ENCODE assay signal across 9 cellular contexts in the genomic region with DNA sequence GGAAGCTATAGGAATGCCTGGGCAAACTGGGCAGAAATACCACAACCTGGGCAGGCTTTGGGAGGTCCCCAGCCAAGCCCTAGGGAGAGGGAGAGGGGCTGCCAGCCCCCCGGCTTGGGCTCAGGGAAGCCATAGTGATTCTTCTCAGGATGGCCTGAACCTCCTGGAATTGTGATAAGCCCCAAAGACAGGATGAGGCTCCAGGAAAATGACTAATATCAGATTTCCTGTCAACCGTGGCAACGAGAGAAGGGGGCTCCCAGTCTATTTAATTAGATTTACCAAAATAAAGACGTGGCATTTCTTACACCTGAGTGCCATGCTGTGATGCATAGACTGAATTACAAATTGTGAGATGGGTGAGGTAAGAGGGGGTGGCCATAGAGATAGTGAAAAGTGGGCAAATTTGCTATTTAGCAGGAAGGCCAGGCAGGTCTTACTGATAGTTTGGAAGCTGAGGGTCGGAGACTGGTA. TPM values are rescaled to one million over a fixed set of nuclear protein-coding genes. Genes with fewer than 3 reads are reported as not detected.
A peak's percentile ranks its signal among the peaks of the same experiment; 100 is the strongest.
DNase-seq lines count a peak whose midpoint lies in the region; ATAC-seq, FAIRE-seq and TF ChIP-seq lines count a peak whose summit lies in the region.
"Had no signal": no experiment of that assay in that cellular context is flagged by ENCODE, and none has a peak within 500 bp of the region (broad histone marks: within the 10 kb centered on the region; RNA-seq: fewer than 3 reads in every experiment).

No MANE protein-coding gene starts in this region.

- H3K27ac Mint-ChIP-seq in stimulated activated naive CD8-positive, alpha-beta T cell treated with anti-CD3 and anti-CD28 coated beads, Interleukin-15, amount 100 ng/mL, for 72 hours, result peak overlapping the region; percentile 95

- H3K27ac ChIP-seq in HUES64 (ENCODE audit: low read depth, low read length), result peak overlapping the region; percentile 88; the same call in 1 of the 2 replicates
- H3K27ac ChIP-seq in ascending aorta, result peak overlapping the region; percentile 97 to 99
- no peak overlapping the region for H3K27ac ChIP-seq in keratinocyte (ENCODE audit: control insufficient read depth, insufficient read depth, low read length)
- H3K27ac ChIP-seq: SK-N-MC had no signal

- peak overlapping the region; percentile 75 to 83 for H3K4me3 Mint-ChIP-seq in stimulated activated naive CD8-positive, alpha-beta T cell treated with anti-CD3 and anti-CD28 coated beads, Interleukin-15, amount 100 ng/mL, for 72 hours

- peak; percentile 41 for ATAC-seq in stimulated activated naive CD8-positive, alpha-beta T cell treated with anti-CD3 and anti-CD28 coated beads, Interleukin-15, amount 100 ng/mL, for 72 hours
- ATAC-seq in GM18519 (IDR thresholded peaks at IDR 0.05; ENCODE audit: low FRiP score, unreplicated experiment) (no peak), GM19397 (IDR thresholded peaks at IDR 0.05; ENCODE audit: unreplicated experiment) (no peak), left lobe of liver (no peak)

- peak overlapping the region; percentile 71 for H3K4me3 ChIP-seq in HUES64 (ENCODE audit: low read length)
- peak overlapping the region; percentile 82 to 83 for H3K4me3 ChIP-seq in ascending aorta
- H3K4me3 ChIP-seq in keratinocyte (ENCODE audit: control insufficient read depth in 2 of 3, extremely low read depth in 1 of 3, insufficient read depth in 2 of 3, low read depth in 1 of 3, low read length in 3 of 3), result peak overlapping the region in 1 of 3 experiments; percentile 71

- H3K27me3 ChIP-seq in HUES64 (ENCODE audit: insufficient read depth, low read length), result no peaks in the 10 kb centered on the region
- H3K27me3 ChIP-seq in ascending aorta, result no peaks in the 10 kb centered on the region
- no peaks in the 10 kb centered on the region for H3K27me3 ChIP-seq in keratinocyte (ENCODE audit: control insufficient read depth, extremely low read depth, insufficient read depth, low read length)

- WGBS in HUES64, result 60% methylated on average over 5 of the region's 5 CpGs

- peaks cover 35% of the 10 kb centered on the region for H3K27me3 Mint-ChIP-seq in stimulated activated naive CD8-positive, alpha-beta T cell treated with anti-CD3 and anti-CD28 coated beads, Interleukin-15, amount 100 ng/mL, for 72 hours

- no peaks in the 10 kb centered on the region for H3K9me1 ChIP-seq in keratinocyte (ENCODE audit: control insufficient read depth, extremely low read depth, insufficient read depth, low read length)

- H3K36me3 ChIP-seq in HUES64 (ENCODE audit: insufficient read depth, low read length), result no peaks in the 10 kb centered on the region
- H3K36me3 ChIP-seq in ascending aorta, result no peaks in the 10 kb centered on the region
- H3K36me3 ChIP-seq in keratinocyte (ENCODE audit: control insufficient read depth in 2 of 2, extremely low read depth in 1 of 2, insufficient read depth in 2 of 2, low read length in 2 of 2), result no peaks in the 10 kb centered on the region

- H3K9me3 Mint-ChIP-seq in stimulated activated naive CD8-positive, alpha-beta T cell treated with anti-CD3 and anti-CD28 coated beads, Interleukin-15, amount 100 ng/mL, for 72 hours, result no peaks in the 10 kb centered on the region

- DNase-seq in ascending aorta (ENCODE audit: low spot score in 2 of 2) (no peak), keratinocyte (ENCODE audit: low read depth, low spot score) (no peak), left lobe of liver (ENCODE audit: low spot score) (no peak)
- DNase-seq in stimulated activated naive CD8-positive, alpha-beta T cell treated with anti-CD3 and anti-CD28 coated beads, Interleukin-15, amount 100 ng/mL, for 72 hours, result no peak
- DNase-seq in activated CD4-positive, alpha-beta T cell treated with anti-CD3 and anti-CD28 coated beads for 4 hours, result no peak

- no peaks in the 10 kb centered on the region for H4K20me1 ChIP-seq in keratinocyte (ENCODE audit: control insufficient read depth, extremely low read depth, insufficient read depth, low read length)

- H3K9ac ChIP-seq in HUES64 (ENCODE audit: low read depth, low read length) (peak overlapping the region; percentile 86), keratinocyte (ENCODE audit: control insufficient read depth, extremely low read depth, insufficient read depth, low read length) (peak overlapping the region; percentile 65)

- no peaks in the 10 kb centered on the region for H3K79me2 ChIP-seq in keratinocyte (ENCODE audit: control insufficient read depth, insufficient read depth, low read length)

- dilution Hi-C loops in keratinocyte (cut with MboI; ENCODE audit: extremely low pct_ligation_motif_present, low sequenced_read_pairs), result no loop called here

- peak overlapping the region; percentile 72 for H2AFZ ChIP-seq in keratinocyte (ENCODE audit: control insufficient read depth, low read length)

- peaks cover 21% of the 10 kb centered on the region for H3K4me1 Mint-ChIP-seq in stimulated activated naive CD8-positive, alpha-beta T cell treated with anti-CD3 and anti-CD28 coated beads, Interleukin-15, amount 100 ng/mL, for 72 hours

- no peaks in the 10 kb centered on the region for H3K9me3 ChIP-seq in HUES64 (ENCODE audit: insufficient read depth, low read depth, low read length)
- no peaks in the 10 kb centered on the region for H3K9me3 ChIP-seq in ascending aorta
- H3K9me3 ChIP-seq in keratinocyte (ENCODE audit: control insufficient read depth, low read depth, low read length), result no peaks in the 10 kb centered on the region

- H3K4me2 ChIP-seq in keratinocyte (ENCODE audit: control insufficient read depth, extremely low read depth, insufficient read depth, low read depth, low read length), result peak overlapping the region; percentile 76

- intact Hi-C loops in ascending aorta (cut with DNase I), result loop anchor here (5.0 kb wide), 2 partner anchors 85 to 165 kb away; partner anchors contain the start of gene MAP6

- FAIRE-seq in keratinocyte (lab: Jason Lieb, UNC), result no peak

- TF ChIP-seq CTCF in ascending aorta (IDR thresholded peaks at IDR 0.05) (no peak), keratinocyte (optimal IDR thresholded peaks at IDR 0.05 in 1 of 3, IDR thresholded peaks at IDR 0.05 in 1 of 3, conservative IDR thresholded peaks at IDR 0.05 in 1 of 3; ENCODE audit: extremely low read depth in 1 of 3, insufficient read depth in 2 of 3, low read length in 3 of 3) (no peak)

- peaks cover 9% of the 10 kb centered on the region for H3K4me1 ChIP-seq in HUES64 (ENCODE audit: insufficient read depth, low read length)
- peaks cover 0 to 15% of the 10 kb centered on the region in 2 donors for H3K4me1 ChIP-seq in ascending aorta
- peaks cover 8% of the 10 kb centered on the region for H3K4me1 ChIP-seq in keratinocyte (ENCODE audit: control insufficient read depth, extremely low read depth, insufficient read depth, low read length)

RNA-seq across cellular contexts. Expression of gene SERPINH1, which starts 20.4 kb away (rescaled TPM):
- 358 TPM for polyA plus RNA-seq in HUES64 (2013, experiment 1 of 2)
- 392 TPM for polyA plus RNA-seq in HUES64 (2013, experiment 2 of 2)
- 1,290 TPM for total RNA-seq in ascending aorta
- 131 to 152 TPM (median 136 TPM) in 3 replicates for polyA plus RNA-seq in keratinocyte
- 21.2 TPM for polyA plus RNA-seq in keratinocyte (2011; ENCODE audit: low read depth)
- polyA plus RNA-seq in keratinocyte (2011; cell fraction: cytosol; rRNA removed), result 55.7 and 96.8 TPM in 2 replicates
- 222 and 300 TPM in 2 replicates for polyA plus RNA-seq in keratinocyte (2011; cell fraction: nucleus; rRNA removed)
- 44.1 and 204 TPM in 2 replicates for polyA plus RNA-seq in keratinocyte (2012; ENCODE audit: low replicate concordance)
- 94.3 to 326 TPM (median 110 TPM) in 3 replicates for polyA minus RNA-seq in keratinocyte
- polyA minus RNA-seq in keratinocyte (2011; cell fraction: cytosol; rRNA and poly(A)+ RNA removed), result 352 TPM
- polyA minus RNA-seq in keratinocyte (2011; cell fraction: nucleus; rRNA and poly(A)+ RNA removed), result 249 and 254 TPM in 2 replicates
- total RNA-seq in left lobe of liver, result 21.6 TPM

RNA-seq across cellular contexts. Expression of gene GDPD5, which starts 56.8 kb away (rescaled TPM):
- polyA plus RNA-seq in HUES64 (2013, experiment 1 of 2), result 6.2 TPM
- polyA plus RNA-seq in HUES64 (2013, experiment 2 of 2), result 5.5 TPM
- total RNA-seq in ascending aorta (64.6 TPM), left lobe of liver (9.1 TPM)
- 2.1 to 4.0 TPM (median 3.1 TPM) in 3 replicates for polyA plus RNA-seq in keratinocyte
- 0.45 TPM for polyA plus RNA-seq in keratinocyte (2011; ENCODE audit: low read depth)
- polyA plus RNA-seq in keratinocyte (2011; cell fraction: cytosol; rRNA removed), result 1.7 and 2.9 TPM in 2 replicates
- polyA plus RNA-seq in keratinocyte (2011; cell fraction: nucleus; rRNA removed), result 9.3 and 14.4 TPM in 2 replicates
- polyA plus RNA-seq in keratinocyte (2012; ENCODE audit: low replicate concordance), result 0.83 and 6.4 TPM in 2 replicates
- polyA minus RNA-seq in keratinocyte, result 5.0 to 24.4 TPM (median 6.7 TPM) in 3 replicates
- polyA minus RNA-seq in keratinocyte (2011; cell fraction: cytosol; rRNA and poly(A)+ RNA removed), result 8.6 TPM
- 9.1 and 13.0 TPM in 2 replicates for polyA minus RNA-seq in keratinocyte (2011; cell fraction: nucleus; rRNA and poly(A)+ RNA removed)

Comparison
In these comparisons a context has a peak if more than half of its experiments do, and no peak if none do; other contexts are left out.
1. RNA of gene SERPINH1, which starts 20.4 kb away (total RNA-seq): 1,290 TPM in ascending aorta (single experiment); 21.6 TPM in left lobe of liver (single experiment); every median in the first group is over 10 times any median in the second.